In the genomic region with DNA sequence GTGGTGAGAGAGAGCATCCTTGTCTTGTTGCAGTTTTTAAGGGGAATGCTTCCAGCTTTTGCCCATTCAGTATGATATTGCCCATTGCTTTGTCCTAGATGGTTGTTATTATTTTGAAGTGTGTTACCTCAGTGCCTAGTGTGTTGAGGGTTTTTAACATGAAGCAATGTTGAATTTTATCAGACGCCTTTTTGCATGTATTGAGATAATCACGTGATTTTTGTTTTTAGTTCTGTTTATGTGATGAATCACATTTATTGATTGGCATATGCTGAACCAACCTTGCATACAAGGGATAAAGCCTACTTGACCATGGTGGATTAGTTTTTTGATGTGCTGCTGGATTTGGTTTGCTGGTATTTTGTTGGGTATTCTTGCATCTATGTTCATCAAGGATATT, we compare ENCODE assay signal across 8 cellular contexts.
"Had no signal": no experiment of that assay in that cellular context is flagged by ENCODE, and none has a peak within 500 bp of the region (broad histone marks: within the 10 kb centered on the region; RNA-seq: fewer than 3 reads in every experiment).

No MANE protein-coding gene starts in this region.

- FAIRE-seq: G401.6, GM12878, GM12891, GM12892, GM18507, GM19239 had no signal

- ATAC-seq: GM12878 had no signal

- DNase-seq: GDM1, GF-D8 had no signal

- H3K4me3 ChIP-seq: GM12878 had no signal
